12 cellular contexts compared by ENCODE assay signal in the genomic region with DNA sequence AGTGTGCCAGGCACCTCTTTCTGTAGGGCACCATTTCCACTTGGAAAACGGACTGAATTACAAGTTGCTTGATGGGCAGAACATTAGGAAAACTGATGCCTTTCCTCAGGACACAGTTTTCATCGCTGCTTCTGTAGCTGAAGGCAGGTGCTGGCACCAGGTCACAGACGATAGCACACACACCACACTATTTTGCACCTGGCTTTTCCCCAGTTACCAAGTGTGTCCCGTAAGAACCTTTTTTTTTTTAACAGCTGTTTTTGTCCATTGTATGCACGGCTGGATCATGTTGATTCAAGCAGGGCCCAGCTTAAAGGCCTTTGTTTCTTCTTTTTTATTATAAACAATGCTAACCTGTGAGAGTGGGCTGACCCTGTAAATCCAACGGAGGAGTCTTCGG. TPM values are rescaled to one million over a fixed set of nuclear protein-coding genes. Genes with fewer than 3 reads are reported as not detected.
A peak's percentile ranks its signal among the peaks of the same experiment; 100 is the strongest.
DNase-seq lines count a peak whose midpoint lies in the region; ATAC-seq and TF ChIP-seq lines count a peak whose summit lies in the region.
"Had no signal": no experiment of that assay in that cellular context is flagged by ENCODE, and none has a peak within 500 bp of the region (broad histone marks: within the 10 kb centered on the region; RNA-seq: fewer than 3 reads in every experiment).

No MANE protein-coding gene starts in this region.

- ATAC-seq in right lobe of liver: no peak
- ATAC-seq in upper lobe of right lung: no peak
- no peak for ATAC-seq in HG02798 (IDR thresholded peaks at IDR 0.05; ENCODE audit: poor library complexity, unreplicated experiment)
- ATAC-seq: left lobe of liver had no signal

- no peaks in the 10 kb centered on the region for H3K27me3 ChIP-seq in right lobe of liver
- H3K27me3 ChIP-seq in thyroid gland: no peaks in the 10 kb centered on the region
- H3K27me3 ChIP-seq in upper lobe of right lung: no peaks in the 10 kb centered on the region

- H3K4me3 ChIP-seq in right lobe of liver (no peak overlapping the region), thyroid gland (replicated peaks in 1 of 3) (no peak overlapping the region), upper lobe of right lung (no peak overlapping the region)

- intact Hi-C loops in right lobe of liver (cut with DNase I) (no loop called here), thyroid gland (cut with DNase I) (loop anchor here (2.0 kb wide), 1 partner anchor 88 kb away; no protein-coding TSS in a partner anchor), upper lobe of right lung (cut with DNase I) (loop anchor here (5.0 kb wide), 1 partner anchor 88 kb away; no protein-coding TSS in a partner anchor)

- CTCF ChIA-PET in activated CD4-positive, alpha-beta T cell treated with anti-CD3 and anti-CD28 coated beads, Interleukin-2, amount 10 ng/mL, durations not matched to agents 7 days and 5 days (lab: Charles Lee): interaction anchor here (0.6 to 1.9 kb wide), 4 partner anchors 62 to 206 kb away, joined by 3 to 7 read pairs (median 4); no protein-coding TSS in a partner anchor
- CTCF ChIA-PET in RWPE1 (lab: Yijun Ruan, JAX): interaction anchor here (1.4 kb wide), 1 partner anchor 89 kb away, joined by 4 read pairs; no protein-coding TSS in a partner anchor

- peaks cover 27% of the 10 kb centered on the region for H3K36me3 Mint-ChIP-seq in activated CD4-positive, alpha-beta T cell treated with anti-CD3 and anti-CD28 coated beads, Interleukin-2, amount 10 ng/mL, durations not matched to agents 7 days and 5 days (ENCODE audit: low read depth)

- H3K27ac ChIP-seq in RWPE1: peak overlapping the region; percentile 85
- peak overlapping the region; percentile 75 to 89 (median 85) for H3K27ac ChIP-seq in right lobe of liver
- H3K27ac ChIP-seq in thyroid gland: peak overlapping the region in 2 of 3 donors; percentile 43 to 70
- H3K27ac ChIP-seq in upper lobe of right lung: no peak overlapping the region

- H3K36me3 ChIP-seq in right lobe of liver (peaks cover 0 to 17% (median 4%) of the 10 kb centered on the region in 4 donors), thyroid gland (peaks cover 2 to 4% of the 10 kb centered on the region in 2 donors), upper lobe of right lung (peaks cover 29% of the 10 kb centered on the region)

- H3K27me3 Mint-ChIP-seq in activated CD4-positive, alpha-beta T cell treated with anti-CD3 and anti-CD28 coated beads, Interleukin-2, amount 10 ng/mL, durations not matched to agents 7 days and 5 days: no peaks in the 10 kb centered on the region

- no peaks in the 10 kb centered on the region for H3K9me3 Mint-ChIP-seq in activated CD4-positive, alpha-beta T cell treated with anti-CD3 and anti-CD28 coated beads, Interleukin-2, amount 10 ng/mL, durations not matched to agents 7 days and 5 days

- no peak for TF ChIP-seq CTCF in RWPE1 (conservative IDR thresholded peaks at IDR 0.05; ENCODE audit: low read depth)
- TF ChIP-seq CTCF in right lobe of liver (IDR thresholded peaks at IDR 0.05): no peak
- TF ChIP-seq CTCF in thyroid gland (IDR thresholded peaks at IDR 0.05): no peak
- no peak for TF ChIP-seq CTCF in upper lobe of right lung (IDR thresholded peaks at IDR 0.05)

- H3K9me3 ChIP-seq in right lobe of liver: no peaks in the 10 kb centered on the region
- H3K9me3 ChIP-seq in thyroid gland: no peaks in the 10 kb centered on the region
- H3K9me3 ChIP-seq in upper lobe of right lung: no peaks in the 10 kb centered on the region
- H3K9me3 ChIP-seq: thoracic aorta had no signal

- POLR2A ChIA-PET in activated CD4-positive, alpha-beta T cell treated with anti-CD3 and anti-CD28 coated beads, Interleukin-2, amount 10 ng/mL, durations not matched to agents 7 days and 5 days (lab: Charles Lee): no interaction called here
- POLR2A ChIA-PET in RWPE1 (lab: Yijun Ruan, JAX; ENCODE audit: low non-redundant PET): interaction anchor here (0.6 kb wide), 1 partner anchor 11 kb away, joined by 3 read pairs; no protein-coding TSS in a partner anchor

- DNase-seq in activated CD4-positive, alpha-beta T cell treated with anti-CD3 and anti-CD28 coated beads, Interleukin-2, amount 10 ng/mL, durations not matched to agents 7 days and 5 days: no peak
- no peak for DNase-seq in activated CD4-positive, alpha-beta T cell treated with anti-CD3 and anti-CD28 coated beads, Interleukin-2, amount 50 U/mL, for 48 hours
- no peak for DNase-seq in RWPE1 (ENCODE audit: low spot score)
- no peak for DNase-seq in right lobe of liver
- no peak for DNase-seq in thyroid gland
- DNase-seq in upper lobe of right lung: no peak
- no peak for DNase-seq in AG20443 (ENCODE audit: low spot score)
- DNase-seq: activated naive CD4-positive, alpha-beta T cell; NCI-H1436 treated with DMSO at 0.1 percent for 48 hours had no signal

- TF ChIP-seq POLR2A in right lobe of liver (IDR thresholded peaks at IDR 0.05): no peak
- TF ChIP-seq POLR2A in thyroid gland (IDR thresholded peaks at IDR 0.05): no peak

- H3K4me1 ChIP-seq in right lobe of liver: peaks cover 0 to 34% (median 15%) of the 10 kb centered on the region in 4 donors
- peaks cover 13 to 31% of the 10 kb centered on the region in 2 donors for H3K4me1 ChIP-seq in thyroid gland
- H3K4me1 ChIP-seq in upper lobe of right lung: peaks cover 32% of the 10 kb centered on the region

- 63% methylated on average over 6 of the region's 7 CpGs for WGBS in right lobe of liver (ENCODE audit: insufficient coverage, low coverage, low lambda C conversion rate, missing lambda C conversion rate)
- WGBS in thyroid gland, 2 donors: 75 to 81% methylated on average over 7 of the region's 7 CpGs

- H3K4me3 Mint-ChIP-seq in activated CD4-positive, alpha-beta T cell treated with anti-CD3 and anti-CD28 coated beads, Interleukin-2, amount 10 ng/mL, durations not matched to agents 7 days and 5 days: no peak overlapping the region

- peaks cover 34% of the 10 kb centered on the region for H3K4me1 Mint-ChIP-seq in activated CD4-positive, alpha-beta T cell treated with anti-CD3 and anti-CD28 coated beads, Interleukin-2, amount 10 ng/mL, durations not matched to agents 7 days and 5 days

- peak overlapping the region; percentile 54 for H3K27ac Mint-ChIP-seq in activated CD4-positive, alpha-beta T cell treated with anti-CD3 and anti-CD28 coated beads, Interleukin-2, amount 10 ng/mL, durations not matched to agents 7 days and 5 days

RNA-seq across cellular contexts. Expression of gene GET4, which starts 1.3 kb away (rescaled TPM):
- 10 to 100 TPM; 32.1 to 36.3 TPM for total RNA-seq in activated CD4-positive, alpha-beta T cell treated with anti-CD3 and anti-CD28 coated beads, Interleukin-2, amount 10 ng/mL, durations not matched to agents 7 days and 5 days
- 10 to 100 TPM; 15.6 to 38.3 (median 28.3) TPM for total RNA-seq in right lobe of liver
- total RNA-seq in thyroid gland: 10 to 100 TPM; 29.2 to 38.7 (median 34.3) TPM
- total RNA-seq in upper lobe of right lung: 35.1 TPM

RNA-seq across cellular contexts. Expression of gene SUN1, which starts 42.8 kb away (rescaled TPM):
- total RNA-seq in activated CD4-positive, alpha-beta T cell treated with anti-CD3 and anti-CD28 coated beads, Interleukin-2, amount 10 ng/mL, durations not matched to agents 7 days and 5 days: 10 to 100 TPM; 76.8 to 78.5 TPM
- total RNA-seq in right lobe of liver (10 to 100 TPM; 33.4 to 54.0 (median 48.7) TPM), thyroid gland (100 to 1,000 TPM; 146 to 260 (median 186) TPM), upper lobe of right lung (127 TPM)

Comparison
In these comparisons a context has a peak if more than half of its experiments do, and no peak if none do; other contexts are left out.
1. intact Hi-C loops: an anchor here in thyroid gland (2.0 kb wide) and upper lobe of right lung (5.0 kb wide); none called in right lobe of liver.